ENCODE assay signal across 11 cellular contexts in the genomic region with DNA sequence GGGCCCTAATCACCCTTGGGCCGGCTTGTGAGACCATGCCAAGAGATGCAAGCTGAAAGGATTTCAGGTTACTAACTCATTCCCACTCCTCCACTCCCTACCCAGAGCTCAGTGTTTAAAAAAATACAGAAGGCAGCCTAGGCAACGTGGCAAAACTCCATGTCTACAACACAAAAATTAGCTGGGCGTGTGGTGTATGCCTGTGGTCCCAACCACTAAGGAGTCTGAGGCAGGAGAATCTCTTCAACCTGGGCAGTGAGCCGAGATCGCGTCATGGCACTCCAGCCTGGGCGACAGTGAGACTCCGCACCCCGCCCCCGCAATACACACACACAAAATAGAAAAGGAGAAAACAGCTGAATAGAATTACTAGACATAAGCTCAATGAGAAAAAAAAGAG. TPM values are rescaled to one million over a fixed set of nuclear protein-coding genes. Genes with fewer than 3 reads are reported as not detected.
A peak's percentile ranks its signal among the peaks of the same experiment; 100 is the strongest.
DNase-seq lines count a peak whose midpoint lies in the region; ATAC-seq and TF ChIP-seq lines count a peak whose summit lies in the region.
"Had no signal": no experiment of that assay in that cellular context is flagged by ENCODE, and none has a peak within 500 bp of the region (broad histone marks: within the 10 kb centered on the region; RNA-seq: fewer than 3 reads in every experiment).

No MANE protein-coding gene starts in this region.

- peaks cover 86 to 100% (median 97%) of the 10 kb centered on the region in 11 experiments for H3K36me3 ChIP-seq in BLaER1 treated with 17β-estradiol and CSF1 and Interleukin-3, amounts not matched to agents 10 nM and 100 nM
- peaks cover 0 to 74% (median 31%) of the 10 kb centered on the region in 9 donors for H3K36me3 ChIP-seq in heart left ventricle

- ATAC-seq in heart left ventricle, result peak; percentile 83 to 88 (median 85)
- ATAC-seq in GM21390 (IDR thresholded peaks at IDR 0.05; ENCODE audit: unreplicated experiment), result no peak

- peak overlapping the region in 4 of 11 experiments; percentile 5 to 14 (median 13); a peak in 3 of 22 replicates for H3K9ac ChIP-seq in BLaER1 treated with 17β-estradiol and CSF1 and Interleukin-3, amounts not matched to agents 10 nM and 100 nM

- TF ChIP-seq POLR2A in heart left ventricle (IDR thresholded peaks at IDR 0.05), result no peak

- no peak overlapping the region for H3K4me3 ChIP-seq in BLaER1 treated with 17β-estradiol and CSF1 and Interleukin-3, amounts not matched to agents 10 nM and 100 nM
- peak overlapping the region in 2 of 12 donors; percentile 4 to 11 for H3K4me3 ChIP-seq in heart left ventricle

- peak overlapping the region in 8 of 11 experiments; percentile 36 to 77 (median 60); a peak in 17 of 22 replicates for H3K4me2 ChIP-seq in BLaER1 treated with 17β-estradiol and CSF1 and Interleukin-3, amounts not matched to agents 10 nM and 100 nM

- peak in 42 of 56 donors; percentile 12 to 80 (median 49) for DNase-seq in amygdala (lab: John Stamatoyannopoulos, UW)
- DNase-seq in heart left ventricle, result peak; percentile 80 to 92 (median 84)
- DNase-seq in putamen (ENCODE audit: low spot score), result peak; percentile 55
- DNase-seq in HuH-7 (ENCODE audit: low spot score), result no peak
- DNase-seq in stimulated activated CD4-positive, alpha-beta T cell treated with anti-CD3 and anti-CD28 coated beads, Interleukin-2, amount 100 ng/mL, for 48 hours, result no peak
- DNase-seq in T-helper 2 cell treated with Interferon-gamma antibody and Interleukin-4, amounts not matched to agents 5 μg/mL and 100 μg/mL, for 36 hours (ENCODE audit: low spot score), result no peak
- DNase-seq: naive B cell, RPMI8226 had no signal

- peaks cover 43% of the 10 kb centered on the region for H3K36me3 Mint-ChIP-seq in T-helper 2 cell treated with Interferon-gamma antibody and Interleukin-4, amounts not matched to agents 5 μg/mL and 100 μg/mL, for 36 hours (ENCODE audit: low read depth)

- H4K20me1 ChIP-seq in BLaER1 treated with 17β-estradiol and CSF1 and Interleukin-3, amounts not matched to agents 10 nM and 100 nM, result peaks cover 68 to 100% (median 93%) of the 10 kb centered on the region in 11 experiments

- 63 to 76% (median 70%) methylated on average over 10 of the region's 10 CpGs for WGBS in heart left ventricle, 4 donors

- intact Hi-C loops in heart left ventricle (cut with DNase I), result loop anchor here in 3 of 10 donors (10.0 kb wide), 1 partner anchor 189 kb away; the partner anchor contains the start of gene SFT2D3 (in 3 of the 3)

- no peaks in the 10 kb centered on the region for H3K27me3 ChIP-seq in BLaER1 treated with 17β-estradiol and CSF1 and Interleukin-3, amounts not matched to agents 10 nM and 100 nM
- H3K27me3 ChIP-seq in heart left ventricle, result no peaks in the 10 kb centered on the region

- peaks cover 37% of the 10 kb centered on the region for H3K4me1 Mint-ChIP-seq in T-helper 2 cell treated with Interferon-gamma antibody and Interleukin-4, amounts not matched to agents 5 μg/mL and 100 μg/mL, for 36 hours (ENCODE audit: low read depth)

- no peak overlapping the region for H3K27ac Mint-ChIP-seq in T-helper 2 cell treated with Interferon-gamma antibody and Interleukin-4, amounts not matched to agents 5 μg/mL and 100 μg/mL, for 36 hours

- H3K4me1 ChIP-seq in BLaER1 treated with 17β-estradiol and CSF1 and Interleukin-3, amounts not matched to agents 10 nM and 100 nM, result peaks cover 17 to 49% (median 36%) of the 10 kb centered on the region in 10 experiments; a peak in 19 of 20 replicates
- peaks cover 0 to 59% (median 44%) of the 10 kb centered on the region in 12 donors for H3K4me1 ChIP-seq in heart left ventricle

- H3K27me3 Mint-ChIP-seq in T-helper 2 cell treated with Interferon-gamma antibody and Interleukin-4, amounts not matched to agents 5 μg/mL and 100 μg/mL, for 36 hours (ENCODE audit: low read depth), result no peaks in the 10 kb centered on the region
- H3K27me3 Mint-ChIP-seq: naive B cell had no signal

- H3K4me3 Mint-ChIP-seq in T-helper 2 cell treated with Interferon-gamma antibody and Interleukin-4, amounts not matched to agents 5 μg/mL and 100 μg/mL, for 36 hours, result no peak overlapping the region

- peaks cover 4 to 15% (median 5%) of the 10 kb centered on the region in 11 experiments; a peak in 14 of 22 replicates for H3K9me3 ChIP-seq in BLaER1 treated with 17β-estradiol and CSF1 and Interleukin-3, amounts not matched to agents 10 nM and 100 nM (replicated peaks in 1 of 11)
- H3K9me3 ChIP-seq in heart left ventricle, result no peaks in the 10 kb centered on the region

- TF ChIP-seq CTCF in heart left ventricle (IDR thresholded peaks at IDR 0.05), result no peak

- H3K9me3 Mint-ChIP-seq in T-helper 2 cell treated with Interferon-gamma antibody and Interleukin-4, amounts not matched to agents 5 μg/mL and 100 μg/mL, for 36 hours, result no peaks in the 10 kb centered on the region
- H3K9me3 Mint-ChIP-seq: naive B cell had no signal

- H3K27ac ChIP-seq in BLaER1 treated with 17β-estradiol and CSF1 and Interleukin-3, amounts not matched to agents 10 nM and 100 nM, result peak overlapping the region in 5 of 11 experiments; percentile 9 to 42 (median 32); a peak in 5 of 22 replicates
- H3K27ac ChIP-seq in heart left ventricle, result peak overlapping the region in 11 of 12 donors; percentile 58 to 89 (median 72)

RNA-seq across cellular contexts. Expression of gene IWS1, which starts 10.3 kb away (rescaled TPM):
- total RNA-seq in heart left ventricle, result 10 to 100 TPM; 37.6 to 62.2 (median 45.8) TPM
- polyA plus RNA-seq in heart left ventricle, result 10 to 100 TPM; 46.5 to 57.5 TPM

RNA-seq across cellular contexts. Expression of gene MYO7B, which starts 19.5 kb away (rescaled TPM):
- 1 to 10 TPM in 3 of 9 donors, under 1 TPM in 6; 0.20 to 2.1 (median 0.70) TPM for total RNA-seq in heart left ventricle
- polyA plus RNA-seq in heart left ventricle, result 1 to 10 TPM; 1.1 to 1.6 TPM
- total RNA-seq: endothelial cell of umbilical vein had no signal

Comparison
In these comparisons a context has a peak if more than half of its experiments do, and no peak if none do; other contexts are left out.
1. DNase-seq: peak in amygdala (42 of 56), heart left ventricle (5 of 5) and putamen (single experiment); none in HuH-7 (single experiment), stimulated activated CD4-positive, alpha-beta T cell treated with anti-CD3 and anti-CD28 coated beads, Interleukin-2, amount 100 ng/mL, for 48 hours (0 of 2) and T-helper 2 cell treated with Interferon-gamma antibody and Interleukin-4, amounts not matched to agents 5 μg/mL and 100 μg/mL, for 36 hours (single experiment).